ENCODE assay signal across 8 cellular contexts in genomic region chr17:3004150-3004801, GRCh38. TPM values are rescaled to one million over a fixed set of nuclear protein-coding genes. Genes with fewer than 3 reads are reported as not detected.
DNase-seq lines count a peak whose midpoint lies in the region; ATAC-seq and TF ChIP-seq lines count a peak whose summit lies in the region.

No MANE protein-coding gene starts in this region.

- H3K27me3 ChIP-seq in muscle layer of duodenum (ENCODE audit: low read depth, low read length), result no peaks in the 10 kb centered on the region

- H3K4me1 ChIP-seq in muscle layer of duodenum (ENCODE audit: control insufficient read depth in 1 of 2, insufficient read depth in 2 of 2, low read length in 2 of 2), result peaks cover 25 to 30% of the 10 kb centered on the region in 2 donors

- DNase-seq in Ammon's horn (ENCODE audit: low spot score), result peak; percentile 99
- peak; percentile 85 for DNase-seq in HCEC 1CT
- peak; percentile 87 for DNase-seq in NCI-H510A treated with DMSO at 0.1 percent for 48 hours (lab: John Stamatoyannopoulos, UW)
- DNase-seq in activated CD8-positive, alpha-beta memory T cell treated with anti-CD3 and anti-CD28 coated beads, Interleukin-2, amount 50 U/mL, for 4 hours, result peak; percentile 58
- DNase-seq in epithelial cell of proximal tubule (ENCODE audit: low read depth), result peak; percentile 69
- peak; percentile 24 to 47 for DNase-seq in stimulated activated CD8-positive, alpha-beta memory T cell treated with anti-CD3 and anti-CD28 coated beads, Interleukin-7, amount 100 ng/mL, for 4 hours (ENCODE audit: low read depth in 2 of 2)

- ATAC-seq in HG02588 (IDR thresholded peaks at IDR 0.05; ENCODE audit: unreplicated experiment), result no peak

- H3K27ac ChIP-seq in muscle layer of duodenum (ENCODE audit: low read length), result peak overlapping the region; percentile 67

- no peaks in the 10 kb centered on the region for H3K9me3 ChIP-seq in muscle layer of duodenum (ENCODE audit: control insufficient read depth in 1 of 2, low read length in 2 of 2)

- H3K4me3 ChIP-seq in epithelial cell of proximal tubule (ENCODE audit: low read depth, low read length) (peak overlapping the region; percentile 29), muscle layer of duodenum (ENCODE audit: low read depth in 1 of 2, low read length in 2 of 2) (peak overlapping the region; percentile 7 to 37)

- peaks cover 0 to 6% of the 10 kb centered on the region in 2 donors for H3K36me3 ChIP-seq in muscle layer of duodenum (ENCODE audit: control insufficient read depth in 1 of 2, insufficient read depth in 2 of 2, low read length in 2 of 2)

- no peak for TF ChIP-seq CTCF in epithelial cell of proximal tubule (conservative IDR thresholded peaks at IDR 0.05; ENCODE audit: low read depth, low read length)

RNA-seq across cellular contexts. Expression of gene OR1D5, which starts 59.1 kb away (rescaled TPM):
- total RNA-seq in epithelial cell of proximal tubule, result not detected in 2 replicates

Comparison
In these comparisons a context has a peak if more than half of its experiments do, and no peak if none do; other contexts are left out.
1. DNase-seq: peak in every context shown above with its lines; median percentile 99 in Ammon's horn; 87 in NCI-H510A treated with DMSO at 0.1 percent for 48 hours; 85 in HCEC 1CT; 69 in epithelial cell of proximal tubule; 58 in activated CD8-positive, alpha-beta memory T cell treated with anti-CD3 and anti-CD28 coated beads, Interleukin-2, amount 50 U/mL, for 4 hours; 36 in stimulated activated CD8-positive, alpha-beta memory T cell treated with anti-CD3 and anti-CD28 coated beads, Interleukin-7, amount 100 ng/mL, for 4 hours.